ENCODE assay signal across 8 cellular contexts in genomic region chr3:116000315-116000714, GRCh38.
DNase-seq lines count a peak whose midpoint lies in the region; ATAC-seq and TF ChIP-seq lines count a peak whose summit lies in the region.

No MANE protein-coding gene starts in this region.

- H3K9me3 Mint-ChIP-seq in T-cell (peaks cover 0 to 4% (median 0%) of the 10 kb centered on the region in 3 donors), nephron progenitor cell (no peaks in the 10 kb centered on the region)

- H3K27ac Mint-ChIP-seq in T-cell (no peak overlapping the region), nephron progenitor cell (no peak overlapping the region)

- no peaks in the 10 kb centered on the region for H3K27me3 ChIP-seq in SJSA1 (replicated peaks)

- H3K9me3 ChIP-seq in SJSA1 (replicated peaks): no peaks in the 10 kb centered on the region

- H3K36me3 Mint-ChIP-seq in T-cell: no peaks in the 10 kb centered on the region
- no peaks in the 10 kb centered on the region for H3K36me3 Mint-ChIP-seq in nephron progenitor cell (ENCODE audit: low read depth)

- no peak for TF ChIP-seq CTCF in nephron progenitor cell (IDR thresholded peaks at IDR 0.05)

- H3K27me3 Mint-ChIP-seq in T-cell: peaks cover 0 to 7% of the 10 kb centered on the region in 2 donors
- no peaks in the 10 kb centered on the region for H3K27me3 Mint-ChIP-seq in nephron progenitor cell (ENCODE audit: low read depth, poor library complexity)

- ATAC-seq in GM18868 (IDR thresholded peaks at IDR 0.05; ENCODE audit: unreplicated experiment) (peak; percentile 93), HG02970 (IDR thresholded peaks at IDR 0.05; ENCODE audit: low FRiP score, unreplicated experiment) (peak; percentile 52), T-cell (replicated peaks in 1 of 4) (no peak)

- no peaks in the 10 kb centered on the region for H3K36me3 ChIP-seq in SJSA1

- H3K4me1 Mint-ChIP-seq in T-cell (no peaks in the 10 kb centered on the region), nephron progenitor cell (peaks cover 14% of the 10 kb centered on the region)

- H3K27ac ChIP-seq in SJSA1: peak overlapping the region; percentile 44; the same call in 1 of the 2 replicates

- DNase-seq in SJSA1 (ENCODE audit: low read depth in 1 of 2, low spot score in 2 of 2) (peak; percentile 52 to 69), non-pigmented ciliary epithelial cell (ENCODE audit: low read depth) (peak; percentile 92), T-cell (no peak), nephron progenitor cell (no peak), mucosa of gallbladder (ENCODE audit: low spot score) (no peak)
- DNase-seq in effector CD4-positive, alpha-beta T cell: no peak

- no peak overlapping the region for H3K4me3 ChIP-seq in SJSA1

- peaks cover 34% of the 10 kb centered on the region for H3K4me1 ChIP-seq in SJSA1 (replicated peaks)

- no peak overlapping the region for H3K4me3 Mint-ChIP-seq in T-cell
- no peak overlapping the region for H3K4me3 Mint-ChIP-seq in nephron progenitor cell

- CTCF ChIA-PET in T-cell (lab: Charles Lee): no interaction called here

- POLR2A ChIA-PET in T-cell (lab: Charles Lee): no interaction called here

Comparison
In these comparisons a context has a peak if more than half of its experiments do, and no peak if none do; other contexts are left out.
1. ATAC-seq: peak in GM18868 (single experiment) and HG02970 (single experiment); none in T-cell (0 of 4).
2. DNase-seq: peak in SJSA1 (2 of 2) and non-pigmented ciliary epithelial cell (single experiment); none in T-cell (0 of 34), effector CD4-positive, alpha-beta T cell (single experiment), nephron progenitor cell (single experiment) and mucosa of gallbladder (single experiment).